ENCODE assay signal across 26 cellular contexts in genomic region chr2:203451011-203451410, GRCh38.
DNase-seq lines count a peak whose midpoint lies in the region; ATAC-seq, FAIRE-seq and TF ChIP-seq lines count a peak whose summit lies in the region.
"Had no signal": no experiment of that assay in that cellular context is flagged by ENCODE, and none has a peak within 500 bp of the region (broad histone marks: within the 10 kb centered on the region; RNA-seq: fewer than 3 reads in every experiment).

No MANE protein-coding gene starts in this region.

- peaks cover 86% of the 10 kb centered on the region for H3K36me3 ChIP-seq in RWPE2 (ENCODE audit: low read depth)
- peaks cover 93% of the 10 kb centered on the region for H3K36me3 ChIP-seq in skeletal muscle satellite cell (ENCODE audit: insufficient read depth, low read length)
- H3K36me3 ChIP-seq: BLaER1 had no signal

- DNase-seq in ELR (ENCODE audit: low read depth) (peak; percentile 47), RWPE2 (ENCODE audit: low spot score) (no peak), fibroblast of villous mesenchyme (ENCODE audit: low read depth) (peak; percentile 19), HTR-8/SVneo (ENCODE audit: insufficient read length, low spot score) (no peak)
- DNase-seq: activated CD4-positive, alpha-beta T cell treated with anti-CD3 and anti-CD28 coated beads for 48 hours; activated CD8-positive, alpha-beta memory T cell treated with anti-CD3 and anti-CD28 coated beads, Interleukin-2, amount 50 U/mL, for 48 hours; activated effector memory CD4-positive, alpha-beta T cell treated with Interleukin-2 at 50 U/mL for 16 hours; central memory CD4-positive, alpha-beta T cell; DMS 273 treated with DMSO at 0.1 percent for 48 hours; glutamatergic neuron; H9; KG1; left lung; NCI-H1092 treated with DMSO at 0.1 percent for 48 hours; NCI-H524 treated with DMSO at 0.1 percent for 48 hours; occipital lobe; right lobe of liver; stimulated activated CD4-positive, alpha-beta T cell treated with anti-CD3 and anti-CD28 coated beads, Interleukin-1b, Interleukin-23, amount 100 ng/mL, for 48 hours; stimulated activated naive CD8-positive, alpha-beta T cell treated with anti-CD3 and anti-CD28 coated beads, Interleukin-15, Interleukin-2, amounts not matched to agents 100 U/mL and 50 U/mL, for 24 hours; T-cell had no signal

- ATAC-seq in RWPE2 (ENCODE audit: low read depth) (peak; percentile 47; the same call in 1 of the 3 replicates), GM18517 (IDR thresholded peaks at IDR 0.05; ENCODE audit: unreplicated experiment) (no peak), GM18868 (IDR thresholded peaks at IDR 0.05; ENCODE audit: unreplicated experiment) (no peak)
- ATAC-seq: Right ventricle myocardium inferior; stimulated activated naive CD8-positive, alpha-beta T cell treated with anti-CD3 and anti-CD28 coated beads, Interleukin-15, Interleukin-2, amounts not matched to agents 100 U/mL and 50 U/mL, for 24 hours; T-cell had no signal

- H3K27ac ChIP-seq in RWPE2 (ENCODE audit: poor library complexity, severe bottlenecking): peak overlapping the region; percentile 42
- H3K27ac ChIP-seq: BLaER1, right lobe of liver had no signal

- peak overlapping the region; percentile 15 for H3K9ac ChIP-seq in skeletal muscle satellite cell (ENCODE audit: low read depth, low read length)
- H3K9ac ChIP-seq: BLaER1 had no signal

- no peak for FAIRE-seq in HTR-8/SVneo (lab: Jason Lieb, UNC)

- H3K4me1 ChIP-seq in RWPE2 (ENCODE audit: insufficient read depth, poor library complexity, severe bottlenecking) (peaks cover 18% of the 10 kb centered on the region), skeletal muscle satellite cell (ENCODE audit: control insufficient read depth, insufficient read depth, low read length) (peaks cover 42% of the 10 kb centered on the region)
- H3K4me1 ChIP-seq: BLaER1 had no signal

- H3K4me3 ChIP-seq in RWPE2 (ENCODE audit: severe bottlenecking) (no peak overlapping the region), fibroblast of villous mesenchyme (ENCODE audit: low read depth, low read length) (no peak overlapping the region), skeletal muscle satellite cell (ENCODE audit: low read length) (no peak overlapping the region)
- H3K4me3 ChIP-seq: BLaER1, left lung, right lobe of liver, transverse colon had no signal

- no peaks in the 10 kb centered on the region for H3K27me3 ChIP-seq in RWPE2 (ENCODE audit: insufficient read depth, poor library complexity, severe bottlenecking)
- no peaks in the 10 kb centered on the region for H3K27me3 ChIP-seq in skeletal muscle satellite cell (ENCODE audit: control insufficient read depth, insufficient read depth, low read length)
- H3K27me3 ChIP-seq: BLaER1, left lung, right lobe of liver, transverse colon had no signal

- no peaks in the 10 kb centered on the region for H3K9me3 ChIP-seq in RWPE2 (ENCODE audit: severe bottlenecking)
- H3K9me3 ChIP-seq in skeletal muscle satellite cell (replicated peaks; ENCODE audit: low read length): no peaks in the 10 kb centered on the region
- H3K9me3 ChIP-seq: BLaER1, left lung, right lobe of liver, transverse colon had no signal

- H3K4me2 ChIP-seq in skeletal muscle satellite cell (ENCODE audit: low read length): peak overlapping the region; percentile 51
- H3K4me2 ChIP-seq: BLaER1 had no signal

- no peak for TF ChIP-seq CTCF in RWPE2 (IDR thresholded peaks at IDR 0.05; ENCODE audit: poor library complexity, severe bottlenecking)
- no peak for TF ChIP-seq CTCF in fibroblast of villous mesenchyme (IDR thresholded peaks at IDR 0.05; ENCODE audit: insufficient read depth, low read depth, low read length)

Comparison
In these comparisons a context has a peak if more than half of its experiments do, and no peak if none do; other contexts are left out.
1. DNase-seq: peak in ELR (single experiment) and fibroblast of villous mesenchyme (single experiment); none in RWPE2 (single experiment) and HTR-8/SVneo (single experiment).